Comparison of ENCODE assay signal across 2 cellular contexts in genomic region chr1:181317261-181317924, GRCh38.
TF ChIP-seq lines count a peak whose summit lies in the region.

No MANE protein-coding gene starts in this region.

TF ChIP-seq in HEK293, 187 proteins besides CTCF, POLR2A, EP300 and RAD21 (continued from another document):
- TF ChIP-seq KLF16 (tag by site-specific recombination; IDR thresholded peaks at IDR 0.05) (no peak), OSR2 (tag by site-specific recombination; IDR thresholded peaks at IDR 0.05) (no peak)

TF ChIP-seq in HepG2, 621 proteins besides CTCF, POLR2A, EP300 and RAD21 (continued from another document):
- TF ChIP-seq POGK (CRISPR knock-in tag; conservative IDR thresholded peaks at IDR 0.05) (no peak), ZNF333 (CRISPR knock-in tag; IDR thresholded peaks at IDR 0.05; ENCODE audit: borderline replicate concordance) (no peak)
